Comparison of ENCODE assay signal across 8 cellular contexts in genomic region chr16:9092282-9092962, GRCh38. TPM values are rescaled to one million over a fixed set of nuclear protein-coding genes. Genes with fewer than 3 reads are reported as not detected.
DNase-seq lines count a peak whose midpoint lies in the region; ATAC-seq and TF ChIP-seq lines count a peak whose summit lies in the region.

No MANE protein-coding gene starts in this region.

- no peaks in the 10 kb centered on the region for H3K9me2 ChIP-seq in Karpas-422 (replicated peaks; ENCODE audit: insufficient read depth, low read length)

- peaks cover 46 to 52% (median 46%) of the 10 kb centered on the region in 3 donors for H3K4me1 Mint-ChIP-seq in CD8-positive, alpha-beta memory T cell

- peak; percentile 11 for ATAC-seq in GM21360 (IDR thresholded peaks at IDR 0.05; ENCODE audit: unreplicated experiment)
- no peak for ATAC-seq in GM18858 (IDR thresholded peaks at IDR 0.05; ENCODE audit: unreplicated experiment)

- H3K27ac ChIP-seq in CD8-positive, alpha-beta memory T cell (ENCODE audit: low read depth, low read length) = peak overlapping the region; percentile 82
- H3K27ac ChIP-seq in Karpas-422 (ENCODE audit: low read length) = peak overlapping the region; percentile 72
- peak overlapping the region; percentile 98 to 100 (median 99) for H3K27ac ChIP-seq in stomach

- DNase-seq in CD8-positive, alpha-beta memory T cell = peak; percentile 44 to 74 (median 68)
- DNase-seq in Karpas-422 = peak; percentile 69
- DNase-seq in activated CD4-positive, alpha-beta T cell treated with anti-CD3 and anti-CD28 coated beads, Interleukin-2, amount 50 U/mL, for 4 hours = peak; percentile 31 to 37
- DNase-seq in effector CD4-positive, alpha-beta T cell = peak; percentile 55
- peak; percentile 47 for DNase-seq in stomach

- 0 to 2% (median 1%) methylated on average over 16 to 62 of the region's 63 CpGs for WGBS in stomach, 5 donors

- TF ChIP-seq CTCF in stomach (IDR thresholded peaks at IDR 0.05) = peak in 1 of 7 experiments; percentile 26

- intact Hi-C loops in stomach (cut with DNase I; ENCODE audit: low total_unique reads) = no loop called here

- no peaks in the 10 kb centered on the region for H3K27me3 ChIP-seq in CD8-positive, alpha-beta memory T cell (ENCODE audit: insufficient read depth, low read length, poor library complexity, severe bottlenecking)
- H3K27me3 ChIP-seq in Karpas-422 (ENCODE audit: low read length) (no peaks in the 10 kb centered on the region), mononuclear cell (ENCODE audit: insufficient read depth, low read length) (no peaks in the 10 kb centered on the region), stomach (no peaks in the 10 kb centered on the region)

- CTCF ChIA-PET in CD8-positive, alpha-beta memory T cell (lab: Charles Lee) = interaction anchor here (1.0 to 4.0 kb wide), 6 partner anchors 10 to 156 kb away, joined by 3 to 27 read pairs (median 4); no protein-coding TSS in a partner anchor

- peak overlapping the region; percentile 95 for H3K9ac ChIP-seq in Karpas-422 (ENCODE audit: low read length)

- no peaks in the 10 kb centered on the region for H3K9me3 ChIP-seq in CD8-positive, alpha-beta memory T cell (ENCODE audit: low read length)
- H3K9me3 ChIP-seq in Karpas-422 (ENCODE audit: low read length) (no peaks in the 10 kb centered on the region), mononuclear cell (ENCODE audit: low read depth, low read length) (no peaks in the 10 kb centered on the region), stomach (no peaks in the 10 kb centered on the region)

- peaks cover 10% of the 10 kb centered on the region for H3K36me3 ChIP-seq in CD8-positive, alpha-beta memory T cell (ENCODE audit: insufficient read depth, low read length)
- H3K36me3 ChIP-seq in Karpas-422 (ENCODE audit: insufficient read depth, low read length) (peaks cover 37% of the 10 kb centered on the region; the same call in 1 of the 2 replicates), stomach (peaks cover 7 to 27% (median 12%) of the 10 kb centered on the region in 4 donors)

- POLR2A ChIA-PET in CD8-positive, alpha-beta memory T cell (lab: Charles Lee) = interaction anchor here (1.7 to 3.8 kb wide), 4 partner anchors 9 to 224 kb away, joined by 7 to 40 read pairs (median 20); partner anchors contain the start of genes CARHSP1 and USP7

- no peak overlapping the region for H2AFZ ChIP-seq in Karpas-422 (ENCODE audit: low read length)

- peaks cover 16 to 46% (median 22%) of the 10 kb centered on the region in 3 donors for H3K36me3 Mint-ChIP-seq in CD8-positive, alpha-beta memory T cell

- peak overlapping the region; percentile 96 to 99 (median 97) for H3K27ac Mint-ChIP-seq in CD8-positive, alpha-beta memory T cell

- TF ChIP-seq POLR2A in stomach (IDR thresholded peaks at IDR 0.05) = no peak

- no peak for TF ChIP-seq EP300 in stomach (IDR thresholded peaks at IDR 0.05)

- peak overlapping the region; percentile 73 for H3K4me2 ChIP-seq in Karpas-422 (ENCODE audit: low read depth, low read length, poor library complexity, severe bottlenecking)

- H3K27me3 Mint-ChIP-seq in CD8-positive, alpha-beta memory T cell = peaks cover 0 to 6% of the 10 kb centered on the region in 2 donors

- H3K4me3 Mint-ChIP-seq in CD8-positive, alpha-beta memory T cell = peak overlapping the region; percentile 95 to 100 (median 99)

- H3K4me3 ChIP-seq in CD8-positive, alpha-beta memory T cell (ENCODE audit: low read length) = peak overlapping the region; percentile 94
- H3K4me3 ChIP-seq in Karpas-422 (ENCODE audit: low read length) (peak overlapping the region; percentile 87), mononuclear cell (ENCODE audit: low read length) (peak overlapping the region; percentile 87), stomach (peak overlapping the region; percentile 72 to 99 (median 90))

- peaks cover 57% of the 10 kb centered on the region for H3K79me2 ChIP-seq in Karpas-422 (ENCODE audit: low read length)

- H3K9me3 Mint-ChIP-seq in CD8-positive, alpha-beta memory T cell = peaks cover 0 to 2% (median 0%) of the 10 kb centered on the region in 5 donors

- peaks cover 38% of the 10 kb centered on the region for H3K4me1 ChIP-seq in CD8-positive, alpha-beta memory T cell (ENCODE audit: insufficient read depth, low read length)
- H3K4me1 ChIP-seq in Karpas-422 (ENCODE audit: low read length) = peaks cover 40% of the 10 kb centered on the region
- H3K4me1 ChIP-seq in mononuclear cell (ENCODE audit: insufficient read depth, low read length) = peaks cover 53% of the 10 kb centered on the region
- H3K4me1 ChIP-seq in stomach = peaks cover 41 to 58% (median 54%) of the 10 kb centered on the region in 4 donors

- H4K20me1 ChIP-seq in Karpas-422 (ENCODE audit: insufficient read depth, low read depth, low read length) = peaks cover 36% of the 10 kb centered on the region

RNA-seq across cellular contexts. Expression of gene HAPSTR1, which starts 1.0 kb away (rescaled TPM):
- 10 to 100 TPM; 60.4 to 61.2 TPM for total RNA-seq in CD8-positive, alpha-beta memory T cell
- polyA plus RNA-seq in CD8-positive, alpha-beta memory T cell = 21.3 TPM
- 45.1 and 51.2 TPM in 2 replicates for total RNA-seq in Karpas-422 (2014; rRNA removed; shearing (Covaris generic); ENCODE audit: low replicate concordance)
- total RNA-seq in mononuclear cell = 143 TPM
- total RNA-seq in stomach = 10 to 100 TPM; 28.6 to 84.1 (median 63.4) TPM
- 10 to 100 TPM in 2 of 3 donors, 1 to 10 TPM in 1; 6.6 to 13.6 (median 11.1) TPM for polyA plus RNA-seq in stomach
